Comparison of ENCODE assay signal across 20 cellular contexts in genomic region chr5:531749-532315, GRCh38.
"Had no signal": no experiment of that assay in that cellular context is flagged by ENCODE, and none has a peak within 500 bp of the region (broad histone marks: within the 10 kb centered on the region; RNA-seq: fewer than 3 reads in every experiment).

No MANE protein-coding gene starts in this region.

- DNase-seq: activated B cell treated with CpG ODN at 0.5 μM for 24 hours; activated CD4-positive, alpha-beta T cell treated with anti-CD3 and anti-CD28 coated beads, Interleukin-2, amount 10 ng/mL, durations not matched to agents 7 days and 5 days; activated CD8-positive, alpha-beta T cell treated with anti-CD3 and anti-CD28 coated beads, Interleukin-2, amount 10 ng/mL, durations not matched to agents 7 days and 5 days; activated gamma-delta T cell; activated naive CD4-positive, alpha-beta T cell treated with anti-CD3 and anti-CD28 coated beads, Interleukin-2, amount 50 U/mL, for 16 hours; activated naive CD8-positive, alpha-beta T cell treated with anti-CD3 and anti-CD28 coated beads, Interleukin-2, amount 50 U/mL, for 24 hours; cortex of kidney; effector CD4-positive, alpha-beta T cell; natural killer cell; stimulated activated CD4-positive, alpha-beta T cell treated with anti-CD3 and anti-CD28 coated beads, Interleukin-2, amount 100 ng/mL, for 48 hours; stimulated activated CD8-positive, alpha-beta memory T cell treated with anti-CD3 and anti-CD28 coated beads, Interleukin-4, amount 100 ng/mL, for 48 hours; stimulated activated naive B cell treated with anti-CD40 and anti-IgM and Interleukin-4, amounts not matched to agents 10 μg/mL and 1 μg/mL and 100 μg/mL, for 72 hours; T-helper 9 cell had no signal

- H3K4me3 ChIP-seq: lung, prostate gland, right atrium auricular region, skin epidermis, vagina had no signal

- H3K9me3 ChIP-seq: prostate gland, right atrium auricular region, vagina had no signal

- ATAC-seq: activated CD8-positive, alpha-beta T cell treated with anti-CD3 and anti-CD28 coated beads, Interleukin-2, amount 10 ng/mL, durations not matched to agents 7 days and 5 days; activated naive CD8-positive, alpha-beta T cell treated with anti-CD3 and anti-CD28 coated beads, Interleukin-2, amount 50 U/mL, for 24 hours; natural killer cell; stimulated activated naive B cell treated with anti-CD40 and anti-IgM and Interleukin-4, amounts not matched to agents 10 μg/mL and 1 μg/mL and 100 μg/mL, for 72 hours had no signal

- FAIRE-seq: endometrium, keratinocyte had no signal

- H3K36me3 ChIP-seq: prostate gland, right atrium auricular region, vagina had no signal

- H3K27ac ChIP-seq: prostate gland, right atrium auricular region, skin epidermis, vagina had no signal

- H3K4me1 ChIP-seq: prostate gland, right atrium auricular region, vagina had no signal
